Comparison of ENCODE assay signal across 8 cellular contexts in genomic region chr2:207530160-207531023, GRCh38. TPM values are rescaled to one million over a fixed set of nuclear protein-coding genes. Genes with fewer than 3 reads are reported as not detected.
DNase-seq lines count a peak whose midpoint lies in the region; ATAC-seq, FAIRE-seq and TF ChIP-seq lines count a peak whose summit lies in the region.

No MANE protein-coding gene starts in this region.

- peak; percentile 55 for DNase-seq in NK-92 treated with Interleukin-12 subunit alpha and Interleukin-12 subunit beta, amount 100 ng/mL, for 24 hours (lab: John Stamatoyannopoulos, UW)
- DNase-seq in NK-92 (lab: John Stamatoyannopoulos, UW; ENCODE audit: unreplicated experiment) (no peak), globus pallidus (ENCODE audit: low spot score) (peak; percentile 50), osteocyte (ENCODE audit: extremely low spot score, unreplicated experiment) (no peak), urothelium cell line (ENCODE audit: low spot score) (peak; percentile 55)
- DNase-seq in activated gamma-delta T cell treated with anti-CD3 and anti-CD28 coated beads, Interleukin-2, amount 50 U/mL, for 16 hours (ENCODE audit: low read depth): peak; percentile 24

- no peak for TF ChIP-seq CTCF in osteocyte (IDR thresholded peaks at IDR 0.05)

- no peaks in the 10 kb centered on the region for H3K27me3 Mint-ChIP-seq in osteocyte (ENCODE audit: unreplicated experiment)

- peaks cover 49% of the 10 kb centered on the region for H3K4me1 Mint-ChIP-seq in osteocyte (ENCODE audit: unreplicated experiment)

- peak; percentile 59 for TF ChIP-seq POLR2A in Raji (IDR thresholded peaks at IDR 0.05; ENCODE audit: insufficient read depth, low read depth, low read length)

- no peaks in the 10 kb centered on the region for H3K36me3 Mint-ChIP-seq in osteocyte (ENCODE audit: unreplicated experiment)

- H3K27ac Mint-ChIP-seq in osteocyte (ENCODE audit: unreplicated experiment): peak overlapping the region; percentile 100

- FAIRE-seq in urothelium cell line (lab: Jason Lieb, UNC): no peak

- peak overlapping the region; percentile 97 for H3K4me3 Mint-ChIP-seq in osteocyte (ENCODE audit: unreplicated experiment)

- H3K9me3 Mint-ChIP-seq in osteocyte (ENCODE audit: unreplicated experiment): no peaks in the 10 kb centered on the region

- ATAC-seq in HG03520 (IDR thresholded peaks at IDR 0.05; ENCODE audit: unreplicated experiment): peak; percentile 0

RNA-seq across cellular contexts. Expression of gene CREB1, which starts 0.6 kb away (rescaled TPM):
- total RNA-seq in osteocyte: 71.0 and 74.2 TPM in 2 replicates

Comparison
In these comparisons a context has a peak if more than half of its experiments do, and no peak if none do; other contexts are left out.
1. DNase-seq: peak in NK-92 treated with Interleukin-12 subunit alpha and Interleukin-12 subunit beta, amount 100 ng/mL, for 24 hours (single experiment), activated gamma-delta T cell treated with anti-CD3 and anti-CD28 coated beads, Interleukin-2, amount 50 U/mL, for 16 hours (single experiment), globus pallidus (single experiment) and urothelium cell line (single experiment); none in NK-92 (single experiment) and osteocyte (single experiment).